12 cellular contexts compared by ENCODE assay signal in genomic region chr1:178011101-178011828, GRCh38. TPM values are rescaled to one million over a fixed set of nuclear protein-coding genes. Genes with fewer than 3 reads are reported as not detected.
A peak's percentile ranks its signal among the peaks of the same experiment; 100 is the strongest.
DNase-seq lines count a peak whose midpoint lies in the region; ATAC-seq, FAIRE-seq and TF ChIP-seq lines count a peak whose summit lies in the region.
"Had no signal": no experiment of that assay in that cellular context is flagged by ENCODE, and none has a peak within 500 bp of the region (broad histone marks: within the 10 kb centered on the region; RNA-seq: fewer than 3 reads in every experiment).

No MANE protein-coding gene starts in this region.

- no peak overlapping the region for H2BK15ac ChIP-seq in IMR-90 (ENCODE audit: low read depth, low read length)

- no peak overlapping the region for H3K56ac ChIP-seq in IMR-90 (ENCODE audit: extremely low read depth, insufficient read depth, low read length)

- no peak overlapping the region for H3K18ac ChIP-seq in IMR-90 (ENCODE audit: low read depth, low read length)

- H3K9me1 ChIP-seq in IMR-90 (ENCODE audit: insufficient read depth, low read length), result no peaks in the 10 kb centered on the region

- in situ Hi-C loops in IMR-90 (cut with MboI; ENCODE audit: low sequenced_read_pairs), result no loop called here
- in situ Hi-C loops in GM12878 (cut with MboI), result no loop called here

- no peaks in the 10 kb centered on the region for H3K79me2 ChIP-seq in GM12878 (ENCODE audit: control insufficient read depth, insufficient read depth, low read length)

- ATAC-seq in IMR-90 (ENCODE audit: low read depth), result no peak; the same call in 1 of the 2 replicates
- ATAC-seq in GM12878, result no peak
- ATAC-seq: activated CD4-positive, alpha-beta T cell treated with anti-CD3 and anti-CD28 coated beads for 36 hours had no signal

- H2AFZ ChIP-seq in IMR-90 (replicated peaks; ENCODE audit: low read length, poor library complexity) (no peak overlapping the region), GM12878 (ENCODE audit: control insufficient read depth, low read depth, low read length) (no peak overlapping the region)

- H4K91ac ChIP-seq in IMR-90 (ENCODE audit: insufficient read depth, low read depth, low read length), result no peak overlapping the region

- RAD21 ChIA-PET in GM12878 (lab: Charles Lee; ENCODE audit: unreplicated experiment), result no interaction called here

- no peak for FAIRE-seq in GM12878 (lab: Jason Lieb, UNC)

- H3K4me2 ChIP-seq in IMR-90 (ENCODE audit: low read depth, low read length) (peak overlapping the region; percentile 27; the same call in 1 of the 2 replicates), GM12878 (ENCODE audit: control insufficient read depth, insufficient read depth) (no peak overlapping the region)

- no peak overlapping the region for H4K8ac ChIP-seq in IMR-90 (ENCODE audit: low read depth in 2 of 2, low read length in 2 of 2)

- TF ChIP-seq CTCF in IMR-90 (conservative IDR thresholded peaks at IDR 0.05; ENCODE audit: low read depth, low read length), result no peak
- TF ChIP-seq CTCF in GM12878 (IDR thresholded peaks at IDR 0.05 in 2 of 3, conservative IDR thresholded peaks at IDR 0.05 in 1 of 3; ENCODE audit: control insufficient read depth in 2 of 3, extremely low read depth in 1 of 3, insufficient read depth in 1 of 3, low read depth in 3 of 3, low read length in 3 of 3), result no peak
- TF ChIP-seq CTCF in right atrium auricular region (IDR thresholded peaks at IDR 0.05), result no peak

- no peaks in the 10 kb centered on the region for H3K79me1 ChIP-seq in IMR-90 (ENCODE audit: low read depth in 1 of 2, low read length in 2 of 2)

- no peak for TF ChIP-seq EP300 in GM12878 (IDR thresholded peaks at IDR 0.05; ENCODE audit: borderline replicate concordance in 1 of 2, control insufficient read depth in 1 of 2, low read depth in 2 of 2, low read length in 2 of 2)

- no peak overlapping the region for H2AK9ac ChIP-seq in IMR-90 (replicated peaks; ENCODE audit: low read depth, low read length, poor library complexity)

- H3K4ac ChIP-seq in IMR-90 (ENCODE audit: low read depth, low read length), result no peak overlapping the region

- H3K36me3 ChIP-seq in IMR-90 (ENCODE audit: control insufficient read depth, insufficient read depth, low read length), result no peaks in the 10 kb centered on the region
- H3K36me3 ChIP-seq in GM12878 (ENCODE audit: control insufficient read depth in 2 of 2, insufficient read depth in 2 of 2, low read length in 1 of 2), result no peaks in the 10 kb centered on the region
- no peaks in the 10 kb centered on the region for H3K36me3 ChIP-seq in SJCRH30
- H3K36me3 ChIP-seq in right atrium auricular region, result peaks cover 7% of the 10 kb centered on the region

- no peak overlapping the region for H3K9ac ChIP-seq in IMR-90 (ENCODE audit: low read depth, low read length)
- no peak overlapping the region for H3K9ac ChIP-seq in GM12878 (ENCODE audit: control insufficient read depth, insufficient read depth, low read length)

- WGBS in IMR-90 (ENCODE audit: extremely low coverage in 2 of 2, insufficient read length in 1 of 2), 2 experiments, result no CpG with 5 or more reads among the region's 5 CpGs
- 42% methylated on average over 5 of the region's 5 CpGs for WGBS in GM12878 (ENCODE audit: insufficient coverage, insufficient replicate concordance, low lambda C conversion rate, missing lambda C conversion rate)

- H3K14ac ChIP-seq in IMR-90 (replicated peaks; ENCODE audit: low read depth, low read length), result no peak overlapping the region

- TF ChIP-seq POLR2A in IMR-90 (IDR thresholded peaks at IDR 0.05; ENCODE audit: low read depth, low read length), result no peak
- TF ChIP-seq POLR2A in GM12878 (IDR thresholded peaks at IDR 0.05; ENCODE audit: low read depth, low read length), result no peak

- no peaks in the 10 kb centered on the region for H3K27me3 ChIP-seq in IMR-90 (ENCODE audit: control insufficient read depth, insufficient read depth, low read length)
- no peaks in the 10 kb centered on the region; a peak in 1 of 4 replicates for H3K27me3 ChIP-seq in GM12878 (replicated peaks in 1 of 2; ENCODE audit: control insufficient read depth in 2 of 2, insufficient read depth in 2 of 2, low read length in 1 of 2)
- H3K27me3 ChIP-seq in SJCRH30, result 0 out of 2 replicates have a peak, but pooled peaks cover 4% of the 10 kb centered on the region
- H3K27me3 ChIP-seq in right atrium auricular region, result no peaks in the 10 kb centered on the region

- POLR2A ChIA-PET in IMR-90 (lab: Charles Lee; ENCODE audit: unreplicated experiment) (interaction anchor here (0.5 kb wide), 1 partner anchor 42 kb away, joined by 4 read pairs; no protein-coding TSS in a partner anchor), GM12878 (lab: Charles Lee) (no interaction called here)

- H2BK20ac ChIP-seq in IMR-90 (ENCODE audit: low read depth, low read length), result no peak overlapping the region

- dilution Hi-C loops in IMR-90 (cut with HindIII; ENCODE audit: low sequenced_read_pairs, unreplicated experiment), result no loop called here

- H2AK5ac ChIP-seq in IMR-90 (ENCODE audit: low read depth, low read length), result no peak overlapping the region

- H3K9me3 ChIP-seq in IMR-90 (ENCODE audit: control insufficient read depth, insufficient read depth, low read length), result no peaks in the 10 kb centered on the region
- no peaks in the 10 kb centered on the region for H3K9me3 ChIP-seq in GM12878 (replicated peaks; ENCODE audit: control insufficient read depth, insufficient read depth, low read length)
- no peaks in the 10 kb centered on the region for H3K9me3 ChIP-seq in SJCRH30 (replicated peaks)
- no peaks in the 10 kb centered on the region for H3K9me3 ChIP-seq in right atrium auricular region

- TF ChIP-seq RAD21 in IMR-90 (IDR thresholded peaks at IDR 0.05; ENCODE audit: low read length) (no peak), GM12878 (IDR thresholded peaks at IDR 0.05; ENCODE audit: insufficient read depth, low read depth, low read length) (no peak)

- intact Hi-C loops in IMR-90 (cut with micrococcal nuclease) (loop anchor here (1.0 kb wide), 1 partner anchor 10 kb away; no protein-coding TSS in a partner anchor), GM12878 (cut with micrococcal nuclease; ENCODE audit: unreplicated experiment) (no loop called here)

- SMC1A ChIA-PET in GM12878 (lab: Charles Lee; ENCODE audit: uncharacterized antibody, unreplicated experiment), result interaction anchor here (0.6 to 1.2 kb wide), 2 partner anchors 11 to 266 kb away, joined by 3 to 4 read pairs; no protein-coding TSS in a partner anchor

- H3K4me3 ChIP-seq in IMR-90 (ENCODE audit: insufficient read depth, low read depth, low read length) (no peak overlapping the region), GM12878 (no peak overlapping the region), SJCRH30 (no peak overlapping the region), right atrium auricular region (no peak overlapping the region)
- H3K4me3 ChIP-seq: skin epidermis had no signal

- DNase-seq in AG08395 (ENCODE audit: low spot score), result peak; percentile 39
- DNase-seq in IMR-90, result peak; percentile 84
- DNase-seq in GM12878 (ENCODE audit: low read depth, low spot score), result no peak
- DNase-seq in kidney tubule cell (ENCODE audit: low spot score), result peak; percentile 88
- no peak for DNase-seq in SJCRH30
- no peak for DNase-seq in right atrium auricular region (ENCODE audit: low spot score)
- no peak for DNase-seq in amniotic stem cell (lab: John Stamatoyannopoulos, UW)
- no peak for DNase-seq in NCI-H510A (lab: John Stamatoyannopoulos, UW)
- DNase-seq: activated CD4-positive, alpha-beta T cell treated with anti-CD3 and anti-CD28 coated beads for 36 hours; GDM1; NCI-H524 treated with DMSO at 0.1 percent for 48 hours had no signal

- H3K27ac ChIP-seq in IMR-90 (ENCODE audit: insufficient read depth, low read length) (no peak overlapping the region), GM12878 (ENCODE audit: control insufficient read depth, insufficient read depth) (no peak overlapping the region), SJCRH30 (no peak overlapping the region), right atrium auricular region (no peak overlapping the region)
- H3K27ac ChIP-seq: skin epidermis had no signal

- H3K4me1 ChIP-seq in IMR-90 (ENCODE audit: control insufficient read depth, insufficient read depth, low read length) (peaks cover 2% of the 10 kb centered on the region; the same call in 1 of the 2 replicates), GM12878 (ENCODE audit: control insufficient read depth, insufficient read depth, low read length) (no peaks in the 10 kb centered on the region), SJCRH30 (no peaks in the 10 kb centered on the region), right atrium auricular region (peaks cover 0 to 9% of the 10 kb centered on the region in 2 donors)

- H2BK120ac ChIP-seq in IMR-90 (ENCODE audit: low read depth, low read length), result no peak overlapping the region

- H4K20me1 ChIP-seq in IMR-90 (ENCODE audit: insufficient read depth, low read length), result no peaks in the 10 kb centered on the region
- H4K20me1 ChIP-seq in GM12878 (ENCODE audit: control insufficient read depth, insufficient read depth), result no peaks in the 10 kb centered on the region

- CTCF ChIA-PET in IMR-90 (lab: Yijun Ruan, JAX) (interaction anchor here (0.6 to 1.0 kb wide), 3 partner anchors 14 to 169 kb away, joined by 3 to 6 read pairs (median 3); no protein-coding TSS in a partner anchor), GM12878 (lab: Yijun Ruan, JAX) (interaction anchor here (0.7 to 1.5 kb wide), 3 partner anchors 17 to 63 kb away, joined by 3 to 4 read pairs (median 3); no protein-coding TSS in a partner anchor)

- no TSS peak for BruUV-seq in IMR-90 (replicated peaks; lab: Mats Ljungman, UMichigan)
- BruUV-seq in GM12878 (replicated peaks; lab: Mats Ljungman, UMichigan), result no TSS peak

- no peak overlapping the region for H2BK5ac ChIP-seq in IMR-90 (ENCODE audit: low read depth, low read length, poor library complexity, severe bottlenecking)

- H3K23ac ChIP-seq in IMR-90 (ENCODE audit: low read depth, low read length), result no peak overlapping the region

- no peak overlapping the region for H4K5ac ChIP-seq in IMR-90 (ENCODE audit: low read depth, low read length)

RNA-seq across cellular contexts. Expression of gene SEC16B, which starts 41.4 kb away (rescaled TPM):
- 2.8 and 4.3 TPM in 2 replicates for total RNA-seq in IMR-90 (2012; rRNA removed)
- 3.4 and 4.3 TPM in 2 replicates for polyA plus RNA-seq in IMR-90 (2012; rRNA removed)
- 2.0 and 2.2 TPM in 2 replicates for polyA plus RNA-seq in IMR-90 (2012; cell fraction: cytosol; rRNA removed)
- 11.8 and 15.0 TPM in 2 replicates for polyA plus RNA-seq in IMR-90 (2012; cell fraction: nucleus; rRNA removed; ENCODE audit: low replicate concordance)
- total RNA-seq in GM12878 (2013; cell fraction: nucleolus; rRNA removed), result 0.27 TPM in 1 of 2 replicates, not detected in the other
- 0.17 and 0.38 TPM in 2 replicates for total RNA-seq in GM12878 (2014; rRNA removed)
- 0.13 and 0.14 TPM in 2 replicates for total RNA-seq in GM12878 (2014; rRNA removed; fragmentation: Illumina TruSeq; extraction: Trizol)
- total RNA-seq in GM12878 (2021), result 0.10 and 0.21 TPM in 2 replicates
- polyA plus RNA-seq in GM12878 (2011; ENCODE audit: low read depth), result not detected
- polyA plus RNA-seq in GM12878 (2011; rRNA removed), result 0.94 and 1.7 TPM in 2 replicates
- 1.1 and 1.2 TPM in 2 replicates for polyA plus RNA-seq in GM12878 (2011; cell fraction: cytosol; rRNA removed)
- polyA plus RNA-seq in GM12878 (2011; cell fraction: nucleus; rRNA removed), result 3.0 TPM in 2 replicates
- polyA plus RNA-seq in GM12878 (2012), result not detected in 2 replicates
- 0.08 and 0.18 TPM in 2 replicates for polyA plus RNA-seq in GM12878 (2014; fragmentation: Illumina TruSeq; extraction: Trizol)
- polyA plus RNA-seq in GM12878 (2014; fragmentation: Nextera tagmentation; extraction: Ambion mirVana), result not detected
- 0.22 and 0.38 TPM in 2 replicates for polyA plus RNA-seq in GM12878 (2014; rRNA removed)
- under 1 TPM; 0.11 to 0.18 TPM for polyA plus RNA-seq in GM12878 (2016; fragmentation: Nextera tagmentation; extraction: Ambion mirVana)
- polyA minus RNA-seq in GM12878 (2011; rRNA and poly(A)+ RNA removed), result 0.57 and 0.80 TPM in 2 replicates
- polyA minus RNA-seq in GM12878 (2011; cell fraction: cytosol; rRNA and poly(A)+ RNA removed), result 0.42 and 0.67 TPM in 2 replicates
- 1.6 and 1.9 TPM in 2 replicates for polyA minus RNA-seq in GM12878 (2011; cell fraction: nucleus; rRNA and poly(A)+ RNA removed)
- total RNA-seq in SJCRH30 (2014; rRNA removed; shearing (Covaris generic)), result 0.04 and 0.08 TPM in 2 replicates
- total RNA-seq in right atrium auricular region, result 1 to 10 TPM; 1.9 to 5.8 TPM
- total RNA-seq: activated CD4-positive, alpha-beta T cell treated with anti-CD3 and anti-CD28 coated beads for 36 hours had no signal

Comparison
In these comparisons a context has a peak if more than half of its experiments do, and no peak if none do; other contexts are left out.
1. DNase-seq: peak in AG08395 (single experiment), IMR-90 (single experiment) and kidney tubule cell (single experiment); none in GM12878 (single experiment), SJCRH30 (0 of 2), right atrium auricular region (single experiment), amniotic stem cell (single experiment) and NCI-H510A (single experiment).